In the genomic region with DNA sequence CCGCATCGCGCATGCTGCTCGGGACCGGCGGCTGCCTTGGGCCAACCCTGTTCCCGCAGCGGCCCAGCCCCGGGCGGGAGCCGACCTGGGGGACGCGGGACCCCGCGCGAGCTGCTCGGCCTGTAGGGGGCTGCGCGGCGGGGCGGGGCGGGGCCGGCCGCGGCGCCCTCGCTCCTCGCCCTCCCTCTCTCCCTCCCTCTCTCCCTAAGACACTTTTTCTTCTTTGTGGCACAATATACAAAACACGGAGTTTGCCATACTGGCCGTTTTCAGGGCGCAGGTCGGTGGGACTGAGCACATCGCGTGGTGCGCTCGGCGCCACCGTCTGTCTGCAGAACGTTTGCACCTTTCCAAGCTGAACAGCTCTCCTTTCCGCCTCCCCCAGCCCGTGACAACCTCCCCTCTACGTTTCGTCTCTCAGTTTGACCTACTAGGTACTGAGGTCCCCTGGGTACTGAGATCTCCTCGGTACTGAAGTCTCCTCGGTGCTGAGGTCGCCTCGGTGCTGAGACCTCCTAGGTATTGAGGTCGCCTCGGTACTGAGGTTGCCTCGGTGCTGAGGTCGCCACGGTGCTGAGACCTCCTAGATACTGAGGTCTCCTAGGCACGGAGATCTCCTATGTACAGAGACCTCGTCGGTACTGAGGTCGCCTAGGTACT, we compare ENCODE assay signal across 9 cellular contexts.
DNase-seq lines count a peak whose midpoint lies in the region; ATAC-seq and TF ChIP-seq lines count a peak whose summit lies in the region.
"Had no signal": no experiment of that assay in that cellular context is flagged by ENCODE, and none has a peak within 500 bp of the region (broad histone marks: within the 10 kb centered on the region; RNA-seq: fewer than 3 reads in every experiment).

No MANE protein-coding gene starts in this region.

- H3K36me3 Mint-ChIP-seq in endothelial cell (ENCODE audit: low read depth, unreplicated experiment): no peaks in the 10 kb centered on the region

- ATAC-seq in GM18868 (IDR thresholded peaks at IDR 0.05; ENCODE audit: unreplicated experiment): peak; percentile 34
- no peak for ATAC-seq in gastrocnemius medialis

- intact Hi-C loops in gastrocnemius medialis (cut with DNase I; ENCODE audit: low total_unique reads): no loop called here

- DNase-seq in NB4 (ENCODE audit: low read depth) (peak; percentile 28), ecto neural progenitor cell (ENCODE audit: low spot score) (peak; percentile 48), gastrocnemius medialis (no peak), endothelial cell (ENCODE audit: low spot score) (no peak), H7 (no peak), HAP-1 (ENCODE audit: low spot score in 2 of 2) (no peak), NCI-H82 treated with DMSO at 0.1 percent for 48 hours (lab: John Stamatoyannopoulos, UW; ENCODE audit: unreplicated experiment) (no peak)

- H3K27ac Mint-ChIP-seq in endothelial cell (ENCODE audit: unreplicated experiment): no peak overlapping the region

- H3K4me1 ChIP-seq in gastrocnemius medialis (no peaks in the 10 kb centered on the region), HAP-1 (no peaks in the 10 kb centered on the region)

- H3K9me3 ChIP-seq in gastrocnemius medialis: no peaks in the 10 kb centered on the region
- no peaks in the 10 kb centered on the region for H3K9me3 ChIP-seq in HAP-1

- H3K4me3 Mint-ChIP-seq in endothelial cell (ENCODE audit: unreplicated experiment): no peak overlapping the region

- no peak for TF ChIP-seq POLR2A in NB4 (IDR thresholded peaks at IDR 0.05; ENCODE audit: extremely low read depth, insufficient read length)
- no peak for TF ChIP-seq POLR2A in gastrocnemius medialis (IDR thresholded peaks at IDR 0.05)

- H3K27me3 Mint-ChIP-seq in endothelial cell (ENCODE audit: unreplicated experiment): peaks cover 2% of the 10 kb centered on the region

- H3K27ac ChIP-seq in gastrocnemius medialis: no peak overlapping the region
- H3K27ac ChIP-seq: KMS-11 had no signal

- no peaks in the 10 kb centered on the region for H3K4me1 Mint-ChIP-seq in endothelial cell (ENCODE audit: unreplicated experiment)

- H3K36me3 ChIP-seq in gastrocnemius medialis (no peaks in the 10 kb centered on the region), H7 (replicated peaks; ENCODE audit: control insufficient read depth, insufficient read depth, low read length) (no peaks in the 10 kb centered on the region), HAP-1 (replicated peaks) (no peaks in the 10 kb centered on the region)

- H3K4me3 ChIP-seq in NB4 (ENCODE audit: low read depth, low read length): no peak overlapping the region
- H3K4me3 ChIP-seq in gastrocnemius medialis: peak overlapping the region in 3 of 4 donors; percentile 10 to 32 (median 11)
- H3K4me3 ChIP-seq in H7 (ENCODE audit: insufficient read depth, low read depth, low read length): no peak overlapping the region
- no peak overlapping the region for H3K4me3 ChIP-seq in HAP-1

- TF ChIP-seq CTCF in NB4 (IDR thresholded peaks at IDR 0.05; ENCODE audit: low read depth, low read length): no peak
- no peak for TF ChIP-seq CTCF in gastrocnemius medialis (IDR thresholded peaks at IDR 0.05 in 4 of 5, conservative IDR thresholded peaks at IDR 0.05 in 1 of 5)
- no peak for TF ChIP-seq CTCF in endothelial cell (IDR thresholded peaks at IDR 0.05; ENCODE audit: unreplicated experiment)

- H3K9me3 Mint-ChIP-seq in endothelial cell (ENCODE audit: unreplicated experiment): no peaks in the 10 kb centered on the region

- H3K27me3 ChIP-seq in gastrocnemius medialis (no peaks in the 10 kb centered on the region), H7 (ENCODE audit: control insufficient read depth, insufficient read depth, low read length) (no peaks in the 10 kb centered on the region; the same call in 1 of the 2 replicates), HAP-1 (ENCODE audit: low read depth) (no peaks in the 10 kb centered on the region)

- in situ Hi-C loops in gastrocnemius medialis (cut with MboI; ENCODE audit: low sequenced_read_pairs in 4 of 4) (no loop called here), HAP-1 (cut with MboI; ENCODE audit: low sequenced_read_pairs) (no loop called here)

Comparison
In these comparisons a context has a peak if more than half of its experiments do, and no peak if none do; other contexts are left out.
1. DNase-seq: peak in NB4 (single experiment) and ecto neural progenitor cell (single experiment); none in gastrocnemius medialis (0 of 2), endothelial cell (single experiment), H7 (single experiment), HAP-1 (0 of 2) and NCI-H82 treated with DMSO at 0.1 percent for 48 hours (single experiment).
2. H3K4me3 ChIP-seq: peak in gastrocnemius medialis (3 of 4); none in NB4 (single experiment), H7 (single experiment) and HAP-1 (single experiment).